Comparison of ENCODE assay signal across 1 cellular context in genomic region chr10:122190553-122190952, GRCh38.
TF ChIP-seq lines count a peak whose summit lies in the region.

No MANE protein-coding gene starts in this region.

TF ChIP-seq in GM23338, 12 proteins besides CTCF, POLR2A, EP300 and RAD21 (continued from another document):
- TF ChIP-seq, protein P1, sequence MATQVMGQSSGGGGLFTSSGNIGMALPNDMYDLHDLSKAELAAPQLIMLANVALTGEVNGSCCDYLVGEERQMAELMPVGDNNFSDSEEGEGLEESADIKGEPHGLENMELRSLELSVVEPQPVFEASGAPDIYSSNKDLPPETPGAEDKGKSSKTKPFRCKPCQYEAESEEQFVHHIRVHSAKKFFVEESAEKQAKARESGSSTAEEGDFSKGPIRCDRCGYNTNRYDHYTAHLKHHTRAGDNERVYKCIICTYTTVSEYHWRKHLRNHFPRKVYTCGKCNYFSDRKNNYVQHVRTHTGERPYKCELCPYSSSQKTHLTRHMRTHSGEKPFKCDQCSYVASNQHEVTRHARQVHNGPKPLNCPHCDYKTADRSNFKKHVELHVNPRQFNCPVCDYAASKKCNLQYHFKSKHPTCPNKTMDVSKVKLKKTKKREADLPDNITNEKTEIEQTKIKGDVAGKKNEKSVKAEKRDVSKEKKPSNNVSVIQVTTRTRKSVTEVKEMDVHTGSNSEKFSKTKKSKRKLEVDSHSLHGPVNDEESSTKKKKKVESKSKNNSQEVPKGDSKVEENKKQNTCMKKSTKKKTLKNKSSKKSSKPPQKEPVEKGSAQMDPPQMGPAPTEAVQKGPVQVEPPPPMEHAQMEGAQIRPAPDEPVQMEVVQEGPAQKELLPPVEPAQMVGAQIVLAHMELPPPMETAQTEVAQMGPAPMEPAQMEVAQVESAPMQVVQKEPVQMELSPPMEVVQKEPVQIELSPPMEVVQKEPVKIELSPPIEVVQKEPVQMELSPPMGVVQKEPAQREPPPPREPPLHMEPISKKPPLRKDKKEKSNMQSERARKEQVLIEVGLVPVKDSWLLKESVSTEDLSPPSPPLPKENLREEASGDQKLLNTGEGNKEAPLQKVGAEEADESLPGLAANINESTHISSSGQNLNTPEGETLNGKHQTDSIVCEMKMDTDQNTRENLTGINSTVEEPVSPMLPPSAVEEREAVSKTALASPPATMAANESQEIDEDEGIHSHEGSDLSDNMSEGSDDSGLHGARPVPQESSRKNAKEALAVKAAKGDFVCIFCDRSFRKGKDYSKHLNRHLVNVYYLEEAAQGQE (IDR thresholded peaks at IDR 0.05; ENCODE audit: unreplicated experiment), result no peak
- TF ChIP-seq POLR2AphosphoS5 (IDR thresholded peaks at IDR 0.05; ENCODE audit: low read depth) (no peak), ZNF331 (CRISPR knock-in tag; IDR thresholded peaks at IDR 0.05; ENCODE audit: low read depth) (no peak), JUNB (IDR thresholded peaks at IDR 0.05; ENCODE audit: unreplicated experiment) (no peak), ZNF114 (CRISPR knock-in tag; IDR thresholded peaks at IDR 0.05) (no peak), EZH2phosphoT487 (IDR thresholded peaks at IDR 0.05; ENCODE audit: unreplicated experiment) (no peak)
